In genomic region chr18:9478545-9478944, GRCh38 we compare ENCODE assay signal across 24 cellular contexts. TPM values are rescaled to one million over a fixed set of nuclear protein-coding genes. Genes with fewer than 3 reads are reported as not detected.
DNase-seq lines count a peak whose midpoint lies in the region; ATAC-seq, FAIRE-seq and TF ChIP-seq lines count a peak whose summit lies in the region.
"Had no signal": no experiment of that assay in that cellular context is flagged by ENCODE, and none has a peak within 500 bp of the region (broad histone marks: within the 10 kb centered on the region; RNA-seq: fewer than 3 reads in every experiment).

No MANE protein-coding gene starts in this region.

- H3K4me1 Mint-ChIP-seq in GM23338, result peaks cover 16% of the 10 kb centered on the region

- no peak overlapping the region for H4K8ac ChIP-seq in mesenchymal stem cell (ENCODE audit: low read length)

- no peak overlapping the region for H2AFZ ChIP-seq in GM23338
- no peak overlapping the region for H2AFZ ChIP-seq in GM12878 (ENCODE audit: control insufficient read depth, low read depth, low read length)
- no peak overlapping the region for H2AFZ ChIP-seq in mesenchymal stem cell (ENCODE audit: low read depth, low read length)

- no peak for TF ChIP-seq EP300 in GM12878 (IDR thresholded peaks at IDR 0.05; ENCODE audit: borderline replicate concordance in 1 of 2, control insufficient read depth in 1 of 2, low read depth in 2 of 2, low read length in 2 of 2)

- H3K4me3 ChIP-seq in GM23338 (no peak overlapping the region), GM12878 (no peak overlapping the region), mesenchymal stem cell (ENCODE audit: insufficient read depth in 1 of 2, low read depth in 1 of 2, low read length in 2 of 2) (no peak overlapping the region), spleen (no peak overlapping the region), breast epithelium (no peak overlapping the region)
- H3K4me3 ChIP-seq: BLaER1 had no signal

- H3K79me2 ChIP-seq in GM23338 (replicated peaks; ENCODE audit: insufficient read depth), result peaks cover 78% of the 10 kb centered on the region
- peaks cover 72% of the 10 kb centered on the region for H3K79me2 ChIP-seq in GM12878 (ENCODE audit: control insufficient read depth, insufficient read depth, low read length)

- POLR2A ChIA-PET in GM12878 (lab: Charles Lee), result interaction anchor here (0.5 to 0.6 kb wide), 2 partner anchors 93 to 128 kb away, joined by 3 to 4 read pairs; no protein-coding TSS in a partner anchor

- H3K27ac ChIP-seq in GM23338 (ENCODE audit: low read depth), result no peak overlapping the region
- H3K27ac ChIP-seq in GM12878 (ENCODE audit: control insufficient read depth, insufficient read depth), result no peak overlapping the region
- H3K27ac ChIP-seq in mesenchymal stem cell (ENCODE audit: low read length, poor library complexity, severe bottlenecking), result no peak overlapping the region
- no peak overlapping the region for H3K27ac ChIP-seq in spleen
- H3K27ac ChIP-seq in breast epithelium, result no peak overlapping the region
- H3K27ac ChIP-seq: BLaER1 had no signal

- H3K23ac ChIP-seq in mesenchymal stem cell (ENCODE audit: low read length in 2 of 2), result no peak overlapping the region

- H3K36me3 ChIP-seq in GM23338 (ENCODE audit: insufficient read depth) (no peaks in the 10 kb centered on the region; the same call in 1 of the 2 replicates), GM12878 (ENCODE audit: control insufficient read depth in 2 of 2, insufficient read depth in 2 of 2, low read length in 1 of 2) (peaks cover 0 to 3% of the 10 kb centered on the region in 2 experiments; a peak in 1 of 4 replicates), mesenchymal stem cell (ENCODE audit: control insufficient read depth in 1 of 2, insufficient read depth in 2 of 2, low read depth in 1 of 2, low read length in 2 of 2) (peaks cover 7 to 16% of the 10 kb centered on the region in 2 experiments), spleen (peaks cover 0 to 32% (median 8%) of the 10 kb centered on the region in 6 donors), breast epithelium (no peaks in the 10 kb centered on the region)

- H3K9ac ChIP-seq in GM12878 (ENCODE audit: control insufficient read depth, insufficient read depth, low read length) (no peak overlapping the region), mesenchymal stem cell (ENCODE audit: low read length) (no peak overlapping the region)
- H3K9ac ChIP-seq: BLaER1, SK-N-SH had no signal

- CTCF ChIA-PET in GM12878 (lab: Yijun Ruan, JAX), result interaction anchor here (1.2 kb wide), 1 partner anchor 11 kb away, joined by 3 read pairs; no protein-coding TSS in a partner anchor

- H3K27me3 ChIP-seq in GM23338 (ENCODE audit: insufficient read depth) (no peaks in the 10 kb centered on the region), GM12878 (replicated peaks in 1 of 2; ENCODE audit: control insufficient read depth in 2 of 2, insufficient read depth in 2 of 2, low read length in 1 of 2) (no peaks in the 10 kb centered on the region), mesenchymal stem cell (ENCODE audit: control insufficient read depth in 1 of 2, insufficient read depth in 1 of 2, low read length in 2 of 2) (no peaks in the 10 kb centered on the region), spleen (replicated peaks in 1 of 7) (no peaks in the 10 kb centered on the region), breast epithelium (no peaks in the 10 kb centered on the region)
- H3K27me3 ChIP-seq: BLaER1 had no signal

- DNase-seq in GM23338 (ENCODE audit: low spot score) (peak; percentile 9), GM12878 (ENCODE audit: low read depth, low spot score) (no peak), mesenchymal stem cell (no peak), spleen (peak; percentile 73), breast epithelium (ENCODE audit: low spot score in 2 of 2) (no peak), NK-92 (lab: John Stamatoyannopoulos, UW; ENCODE audit: unreplicated experiment) (no peak)
- DNase-seq: CD4-positive, CD25-positive, alpha-beta regulatory T cell; DMS153; DND-41; Kasumi-1; MV-4-11; NCI-H1105; NCI-H1436 treated with DMSO at 0.1 percent for 48 hours; NCI-H187 treated with DMSO at 0.1 percent for 48 hours; NCI-H446; NCI-H524 treated with DMSO at 0.1 percent for 48 hours; NCI-H774; NK-92 treated with Interleukin-12 subunit alpha and Interleukin-12 subunit beta, amount 100 ng/mL, for 24 hours; PC-3; SK-N-SH had no signal

- H3K9me3 ChIP-seq in GM12878 (replicated peaks; ENCODE audit: control insufficient read depth, insufficient read depth, low read length) (no peaks in the 10 kb centered on the region; the same call in 2 of the 3 replicates), mesenchymal stem cell (ENCODE audit: control insufficient read depth, low read length) (no peaks in the 10 kb centered on the region), spleen (no peaks in the 10 kb centered on the region), breast epithelium (peaks cover 0 to 4% of the 10 kb centered on the region in 2 donors)
- H3K9me3 ChIP-seq: SK-N-SH had no signal

- H3K79me1 ChIP-seq in mesenchymal stem cell (replicated peaks; ENCODE audit: low read length, poor library complexity, severe bottlenecking), result peaks cover 16% of the 10 kb centered on the region

- BruUV-seq in GM12878 (replicated peaks; lab: Mats Ljungman, UMichigan), result no TSS peak

- H3K4ac ChIP-seq in mesenchymal stem cell (ENCODE audit: low read depth in 1 of 2, low read length in 2 of 2), result no peak overlapping the region

- no peak overlapping the region for H2AK5ac ChIP-seq in mesenchymal stem cell (ENCODE audit: low read length, severe bottlenecking)

- TF ChIP-seq POLR2A in GM12878 (IDR thresholded peaks at IDR 0.05; ENCODE audit: low read depth, low read length), result no peak
- TF ChIP-seq POLR2A in spleen (IDR thresholded peaks at IDR 0.05), result no peak
- no peak for TF ChIP-seq POLR2A in breast epithelium (IDR thresholded peaks at IDR 0.05)

- WGBS in GM12878 (ENCODE audit: insufficient coverage, insufficient replicate concordance, low lambda C conversion rate, missing lambda C conversion rate), result 99% methylated on average over 24 of the region's 31 CpGs
- 96% methylated on average over 31 of the region's 31 CpGs for WGBS in mesenchymal stem cell
- 93 to 98% (median 96%) methylated on average over 31 of the region's 31 CpGs for WGBS in spleen, 5 donors

- H2BK120ac ChIP-seq in mesenchymal stem cell (ENCODE audit: low read depth, low read length), result no peak overlapping the region

- in situ Hi-C loops in GM12878 (cut with MboI), result no loop called here

- peaks cover 4% of the 10 kb centered on the region for H3K27me3 Mint-ChIP-seq in GM23338 (ENCODE audit: insufficient read depth, low read depth, poor library complexity)

- H4K91ac ChIP-seq in mesenchymal stem cell (ENCODE audit: low read length), result peak overlapping the region; percentile 62

- intact Hi-C loops in GM12878 (cut with micrococcal nuclease; ENCODE audit: unreplicated experiment), result loop anchor here (5.0 to 10.0 kb wide), 5 partner anchors 126 to 416 kb away; partner anchors contain the start of genes ANKRD12 and PPP4R1
- intact Hi-C loops in spleen (cut with DNase I; ENCODE audit: low total_unique reads), result loop anchor here (10.0 kb wide), 1 partner anchor 144 kb away; the partner anchor contains the start of gene TWSG1
- intact Hi-C loops in breast epithelium (cut with DNase I; ENCODE audit: low total_unique reads), result no loop called here

- H3K14ac ChIP-seq in mesenchymal stem cell (ENCODE audit: low read length in 2 of 2), result no peak overlapping the region

- H3K18ac ChIP-seq in mesenchymal stem cell (ENCODE audit: low read depth in 1 of 2, low read length in 2 of 2), result no peak overlapping the region

- RAD21 ChIA-PET in GM12878 (lab: Charles Lee; ENCODE audit: unreplicated experiment), result no interaction called here

- H3K9me3 Mint-ChIP-seq in GM23338, result no peaks in the 10 kb centered on the region
- H3K9me3 Mint-ChIP-seq: CD4-positive, CD25-positive, alpha-beta regulatory T cell had no signal

- no peak overlapping the region for H2BK15ac ChIP-seq in mesenchymal stem cell (ENCODE audit: low read depth, poor library complexity, severe bottlenecking)

- ATAC-seq in GM23338 (no peak), GM12878 (no peak), GM21515 (IDR thresholded peaks at IDR 0.05; ENCODE audit: unreplicated experiment) (no peak)
- ATAC-seq: PC-3 had no signal

- TF ChIP-seq RAD21 in GM12878 (IDR thresholded peaks at IDR 0.05; ENCODE audit: insufficient read depth, low read depth, low read length), result no peak

- no peak overlapping the region for H3K4me3 Mint-ChIP-seq in GM23338

- peaks cover 16% of the 10 kb centered on the region for H4K20me1 ChIP-seq in GM23338 (replicated peaks; ENCODE audit: insufficient read depth)
- H4K20me1 ChIP-seq in GM12878 (ENCODE audit: control insufficient read depth, insufficient read depth), result no peaks in the 10 kb centered on the region

- H3K36me3 Mint-ChIP-seq in GM23338 (ENCODE audit: low read depth), result peaks cover 26% of the 10 kb centered on the region

- no peak overlapping the region for H2BK12ac ChIP-seq in mesenchymal stem cell (ENCODE audit: low read length in 2 of 2)

- H2BK5ac ChIP-seq in mesenchymal stem cell (ENCODE audit: low read depth, low read length, poor library complexity, severe bottlenecking), result no peak overlapping the region

- TF ChIP-seq CTCF in GM23338 (conservative IDR thresholded peaks at IDR 0.05; ENCODE audit: low read depth in 2 of 2) (no peak), GM12878 (IDR thresholded peaks at IDR 0.05 in 2 of 3, conservative IDR thresholded peaks at IDR 0.05 in 1 of 3; ENCODE audit: control insufficient read depth in 2 of 3, extremely low read depth in 1 of 3, insufficient read depth in 1 of 3, low read depth in 3 of 3, low read length in 3 of 3) (no peak), spleen (IDR thresholded peaks at IDR 0.05 in 8 of 11, conservative IDR thresholded peaks at IDR 0.05 in 3 of 11) (no peak), breast epithelium (IDR thresholded peaks at IDR 0.05) (no peak)

- SMC1A ChIA-PET in GM12878 (lab: Charles Lee; ENCODE audit: uncharacterized antibody, unreplicated experiment), result no interaction called here

- FAIRE-seq in GM12878 (lab: Jason Lieb, UNC), result no peak
- FAIRE-seq: A204.1, H1 had no signal

- H3K4me1 ChIP-seq in GM23338 (ENCODE audit: insufficient read depth), result peaks cover 15% of the 10 kb centered on the region
- peaks cover 20% of the 10 kb centered on the region for H3K4me1 ChIP-seq in GM12878 (ENCODE audit: control insufficient read depth, insufficient read depth, low read length)
- H3K4me1 ChIP-seq in mesenchymal stem cell (ENCODE audit: control insufficient read depth, insufficient read depth, low read depth, low read length), result peaks cover 13% of the 10 kb centered on the region
- peaks cover 9 to 75% (median 32%) of the 10 kb centered on the region in 6 donors for H3K4me1 ChIP-seq in spleen
- H3K4me1 ChIP-seq in breast epithelium, result no peaks in the 10 kb centered on the region

- H3K9me2 ChIP-seq in GM23338 (ENCODE audit: insufficient read depth), result peaks cover 3% of the 10 kb centered on the region; the same call in 1 of the 2 replicates
- H3K9me2 ChIP-seq: SK-N-SH had no signal

- peaks cover 4% of the 10 kb centered on the region; the same call in 1 of the 2 replicates for H3F3A ChIP-seq in GM23338 (replicated peaks; ENCODE audit: low read depth)

- no peak overlapping the region for H3K27ac Mint-ChIP-seq in GM23338

- no peak overlapping the region for H3K4me2 ChIP-seq in GM23338
- H3K4me2 ChIP-seq in GM12878 (ENCODE audit: control insufficient read depth, insufficient read depth), result 0 out of 2 replicates have a peak overlapping the region, but pooled peaks have one; percentile 9
- no peak overlapping the region for H3K4me2 ChIP-seq in mesenchymal stem cell (ENCODE audit: low read length, poor library complexity, severe bottlenecking)
- H3K4me2 ChIP-seq: BLaER1, SK-N-SH had no signal

RNA-seq across cellular contexts. Expression of gene RALBP1, which starts 3.2 kb away (rescaled TPM):
- 64.9 and 80.9 TPM in 2 replicates for total RNA-seq in GM23338 (2014; rRNA removed; shearing (Covaris generic))
- polyA plus RNA-seq in GM23338 (2016; fragmentation: Nextera tagmentation; extraction: Ambion mirVana) (102 and 103 TPM in 2 replicates), GM12878 (2011; rRNA removed) (38.6 and 42.7 TPM in 2 replicates), GM12878 (2014; fragmentation: Illumina TruSeq; extraction: Trizol) (42.2 and 44.2 TPM in 2 replicates), GM12878 (2014; fragmentation: Nextera tagmentation; extraction: Ambion mirVana) (10 to 100 TPM; 11.2 to 17.9 TPM), GM12878 (2014; rRNA removed) (39.2 and 44.0 TPM in 2 replicates), GM12878 (2016; fragmentation: Nextera tagmentation; extraction: Ambion mirVana) (10 to 100 TPM; 41.1 to 42.5 TPM), spleen (10 to 100 TPM; 13.6 to 27.5 (median 17.8) TPM)
- 30.0 and 33.4 TPM in 2 replicates for total RNA-seq in GM12878 (2013; cell fraction: nucleolus; rRNA removed)
- total RNA-seq in GM12878 (2014; rRNA removed) (41.3 and 47.1 TPM in 2 replicates), GM12878 (2014; rRNA removed; fragmentation: Illumina TruSeq; extraction: Trizol) (43.8 and 45.6 TPM in 2 replicates), GM12878 (2021) (46.9 and 50.5 TPM in 2 replicates), spleen (10 to 100 TPM; 44.3 to 76.4 (median 54.0) TPM), breast epithelium (10 to 100 TPM; 67.2 to 91.2 (median 82.2) TPM)
- 24.5 TPM for polyA plus RNA-seq in GM12878 (2011; ENCODE audit: low read depth)
- 33.6 and 45.2 TPM in 2 replicates for polyA plus RNA-seq in GM12878 (2011; cell fraction: cytosol; rRNA removed)
- 22.0 and 28.0 TPM in 2 replicates for polyA plus RNA-seq in GM12878 (2011; cell fraction: nucleus; rRNA removed)
- polyA plus RNA-seq in GM12878 (2012), result 31.4 and 42.9 TPM in 2 replicates
- polyA minus RNA-seq in GM12878 (2011; rRNA and poly(A)+ RNA removed), result 31.3 and 33.7 TPM in 2 replicates
- polyA minus RNA-seq in GM12878 (2011; cell fraction: cytosol; rRNA and poly(A)+ RNA removed), result 16.2 and 16.4 TPM in 2 replicates
- polyA minus RNA-seq in GM12878 (2011; cell fraction: nucleus; rRNA and poly(A)+ RNA removed), result 9.7 and 21.0 TPM in 2 replicates
- 89.2 TPM for polyA plus RNA-seq in mesenchymal stem cell (2013, experiment 1 of 2)
- 95.9 TPM for polyA plus RNA-seq in mesenchymal stem cell (2013, experiment 2 of 2)

Comparison
In these comparisons a context has a peak if more than half of its experiments do, and no peak if none do; other contexts are left out.
1. DNase-seq: peak in GM23338 (single experiment) and spleen (single experiment); none in GM12878 (single experiment), mesenchymal stem cell (single experiment), breast epithelium (0 of 2) and NK-92 (single experiment).